In genomic region chr17:27463235-27463677, GRCh38 we compare ENCODE assay signal across 1 cellular context.
TF ChIP-seq lines count a peak whose summit lies in the region.

No MANE protein-coding gene starts in this region.

TF ChIP-seq in K562, 482 proteins besides CTCF, POLR2A, EP300 and RAD21 (continued from another document and continues in another):
- TF ChIP-seq ZHX1 (conservative IDR thresholded peaks at IDR 0.05; ENCODE audit: low read length) (no peak), PHF21A (IDR thresholded peaks at IDR 0.05; ENCODE audit: borderline replicate concordance, low read depth) (no peak), TAF7 (tag; IDR thresholded peaks at IDR 0.05) (no peak), KLF6 (CRISPR knock-in tag; IDR thresholded peaks at IDR 0.05; ENCODE audit: borderline replicate concordance) (no peak), NFIC (IDR thresholded peaks at IDR 0.05) (no peak), SAP30 (IDR thresholded peaks at IDR 0.05; ENCODE audit: borderline replicate concordance, insufficient read depth, low read depth, low read length, poor library complexity, severe bottlenecking) (no peak), POLR3G (IDR thresholded peaks at IDR 0.05; ENCODE audit: extremely low read depth, insufficient read length, insufficient replicate concordance) (no peak), HLTF (IDR thresholded peaks at IDR 0.05) (no peak; the same call in 1 of the 2 replicates), TEAD1 (CRISPR knock-in tag; IDR thresholded peaks at IDR 0.05) (no peak), ZNF589 (CRISPR knock-in tag; IDR thresholded peaks at IDR 0.05; ENCODE audit: low read depth) (0 out of 2 replicates have a peak, but pooled peaks have one; percentile 32), ZBED1 (IDR thresholded peaks at IDR 0.05) (no peak), BRD4 (IDR thresholded peaks at IDR 0.05) (no peak), ZNF76 (CRISPR knock-in tag; IDR thresholded peaks at IDR 0.05; ENCODE audit: borderline replicate concordance) (no peak), ATF4 (CRISPR knock-in tag; IDR thresholded peaks at IDR 0.05) (peak; percentile 55; the same call in 1 of the 2 replicates), ZNF583 (CRISPR knock-in tag; IDR thresholded peaks at IDR 0.05) (no peak), ZNF785 (CRISPR knock-in tag; IDR thresholded peaks at IDR 0.05) (no peak), E2F8 (IDR thresholded peaks at IDR 0.05; ENCODE audit: low read depth, partially characterized antibody) (no peak), COPS2 (conservative IDR thresholded peaks at IDR 0.05) (no peak), STAT5B (CRISPR knock-in tag; IDR thresholded peaks at IDR 0.05) (no peak), CTBP1 (IDR thresholded peaks at IDR 0.05; ENCODE audit: borderline replicate concordance) (peak; percentile 58; the same call in 1 of the 2 replicates), SUPT5H (IDR thresholded peaks at IDR 0.05) (no peak), CEBPG (CRISPR knock-in tag; IDR thresholded peaks at IDR 0.05) (peak; percentile 92), CEBPG (tag; conservative IDR thresholded peaks at IDR 0.05 in 1 of 2, IDR thresholded peaks at IDR 0.05 in 1 of 2) (peak; percentile 90 to 96), SMARCA4 (IDR thresholded peaks at IDR 0.05) (peak; percentile 62; the same call in 1 of the 2 replicates), ZNF407 (IDR thresholded peaks at IDR 0.05; ENCODE audit: low read depth) (no peak), SREBF1 (IDR thresholded peaks at IDR 0.05; ENCODE audit: borderline replicate concordance, low read depth, low read length) (no peak), NBN (IDR thresholded peaks at IDR 0.05; ENCODE audit: low read depth) (peak; percentile 69; the same call in 1 of the 2 replicates), KLF16 (IDR thresholded peaks at IDR 0.05) (no peak), GTF2B (IDR thresholded peaks at IDR 0.05; ENCODE audit: extremely low read depth, insufficient read length) (no peak), EWSR1 (IDR thresholded peaks at IDR 0.05; ENCODE audit: borderline replicate concordance, low read depth, partially characterized antibody) (no peak), ADNP (tag; IDR thresholded peaks at IDR 0.05) (no peak), ZBTB5 (IDR thresholded peaks at IDR 0.05) (no peak), ARHGAP35 (IDR thresholded peaks at IDR 0.05; ENCODE audit: partially characterized antibody) (no peak), NCOA2 (IDR thresholded peaks at IDR 0.05; ENCODE audit: partially characterized antibody in 2 of 2) (no peak), PTRF (tag; IDR thresholded peaks at IDR 0.05) (0 out of 2 replicates have a peak, but pooled peaks have one; percentile 9), FOXJ2 (tag; IDR thresholded peaks at IDR 0.05) (no peak), RB1 (IDR thresholded peaks at IDR 0.05; ENCODE audit: low read depth) (no peak), ZNF668 (CRISPR knock-in tag; IDR thresholded peaks at IDR 0.05) (no peak), MXD1 (CRISPR knock-in tag; IDR thresholded peaks at IDR 0.05; ENCODE audit: borderline replicate concordance, poor library complexity, severe bottlenecking) (no peak), BCOR (IDR thresholded peaks at IDR 0.05) (no peak), ZNF282 (CRISPR knock-in tag; IDR thresholded peaks at IDR 0.05) (no peak), MYNN (IDR thresholded peaks at IDR 0.05) (no peak), MYNN (CRISPR knock-in tag; IDR thresholded peaks at IDR 0.05) (no peak), HBP1 (CRISPR knock-in tag; IDR thresholded peaks at IDR 0.05) (no peak), CEBPB (tag; IDR thresholded peaks at IDR 0.05) (peak; percentile 91), RFX1 (IDR thresholded peaks at IDR 0.05) (no peak), TGIF2 (CRISPR knock-in tag; IDR thresholded peaks at IDR 0.05) (no peak), KAT7 (CRISPR knock-in tag; IDR thresholded peaks at IDR 0.05; ENCODE audit: borderline replicate concordance) (no peak), ZNF316 (IDR thresholded peaks at IDR 0.05) (no peak), TRIM24 (IDR thresholded peaks at IDR 0.05) (peak; percentile 39 to 69; a peak in 2 of 4 replicates), ZNF551 (CRISPR knock-in tag; IDR thresholded peaks at IDR 0.05) (no peak), NR2C1 (IDR thresholded peaks at IDR 0.05) (no peak), NR2C1 (tag; IDR thresholded peaks at IDR 0.05) (0 out of 2 replicates have a peak, but pooled peaks have one; percentile 15), ZNF707 (CRISPR knock-in tag; conservative IDR thresholded peaks at IDR 0.05) (no peak)
